13 cellular contexts compared by ENCODE assay signal in genomic region chr1:111205724-111206070, GRCh38. TPM values are rescaled to one million over a fixed set of nuclear protein-coding genes. Genes with fewer than 3 reads are reported as not detected.
DNase-seq lines count a peak whose midpoint lies in the region; ATAC-seq and TF ChIP-seq lines count a peak whose summit lies in the region.
"Had no signal": no experiment of that assay in that cellular context is flagged by ENCODE, and none has a peak within 500 bp of the region (broad histone marks: within the 10 kb centered on the region; RNA-seq: fewer than 3 reads in every experiment).

No MANE protein-coding gene starts in this region.

- H3K9ac ChIP-seq in IMR-90 (ENCODE audit: low read depth, low read length) = no peak overlapping the region

- no peak overlapping the region for H2BK20ac ChIP-seq in IMR-90 (ENCODE audit: low read depth, low read length)

- peak overlapping the region; percentile 97 for H3K27ac ChIP-seq in CD4-positive, alpha-beta T cell (ENCODE audit: low read depth, low read length)
- no peak overlapping the region for H3K27ac ChIP-seq in IMR-90 (ENCODE audit: insufficient read depth, low read length)
- no peak overlapping the region for H3K27ac ChIP-seq in effector memory CD4-positive, alpha-beta T cell (ENCODE audit: insufficient read depth, low read length, poor library complexity, severe bottlenecking)

- H3K56ac ChIP-seq in IMR-90 (ENCODE audit: extremely low read depth, insufficient read depth, low read length) = no peak overlapping the region

- H3K4me3 ChIP-seq in IMR-90 (ENCODE audit: insufficient read depth, low read depth, low read length) = no peak overlapping the region
- H3K4me3 ChIP-seq in effector memory CD4-positive, alpha-beta T cell (ENCODE audit: insufficient read depth, low read depth, low read length, poor library complexity, severe bottlenecking) = no peak overlapping the region

- no peaks in the 10 kb centered on the region for H3K36me3 ChIP-seq in IMR-90 (ENCODE audit: control insufficient read depth, insufficient read depth, low read length)
- H3K36me3 ChIP-seq in effector memory CD4-positive, alpha-beta T cell (ENCODE audit: control insufficient read depth, insufficient read depth, low read length) = no peaks in the 10 kb centered on the region

- no peak overlapping the region for H2AK9ac ChIP-seq in IMR-90 (replicated peaks; ENCODE audit: low read depth, low read length, poor library complexity)

- peaks cover 89% of the 10 kb centered on the region for H3K4me1 Mint-ChIP-seq in CD4-positive, alpha-beta T cell (ENCODE audit: low read depth)
- H3K4me1 Mint-ChIP-seq in activated B cell treated with CpG ODN at 0.5 μM for 24 hours (peaks cover 67% of the 10 kb centered on the region), memory B cell (peaks cover 42% of the 10 kb centered on the region)

- no peaks in the 10 kb centered on the region for H3K9me3 Mint-ChIP-seq in CD4-positive, alpha-beta T cell
- no peaks in the 10 kb centered on the region for H3K9me3 Mint-ChIP-seq in activated B cell treated with CpG ODN at 0.5 μM for 24 hours
- no peaks in the 10 kb centered on the region for H3K9me3 Mint-ChIP-seq in memory B cell

- H3K27me3 Mint-ChIP-seq in CD4-positive, alpha-beta T cell = no peaks in the 10 kb centered on the region
- no peaks in the 10 kb centered on the region for H3K27me3 Mint-ChIP-seq in activated B cell treated with CpG ODN at 0.5 μM for 24 hours
- no peaks in the 10 kb centered on the region for H3K27me3 Mint-ChIP-seq in memory B cell

- H3K23ac ChIP-seq in IMR-90 (ENCODE audit: low read depth, low read length) = no peak overlapping the region

- no peak overlapping the region for H4K8ac ChIP-seq in IMR-90 (ENCODE audit: low read depth in 2 of 2, low read length in 2 of 2)

- BruUV-seq in IMR-90 (replicated peaks; lab: Mats Ljungman, UMichigan) = no TSS peak

- TF ChIP-seq POLR2A in IMR-90 (IDR thresholded peaks at IDR 0.05; ENCODE audit: low read depth, low read length) = no peak

- H4K91ac ChIP-seq in IMR-90 (ENCODE audit: insufficient read depth, low read depth, low read length) = no peak overlapping the region

- no peak for ATAC-seq in CD4-positive, alpha-beta T cell (ENCODE audit: poor library complexity)
- ATAC-seq in IMR-90 (ENCODE audit: low read depth) (peak; percentile 25), activated B cell treated with CpG ODN at 0.5 μM for 24 hours (ENCODE audit: low read depth) (no peak), memory B cell (ENCODE audit: low read depth) (no peak)
- ATAC-seq: Right ventricle myocardium inferior had no signal

- no peak overlapping the region for H3K18ac ChIP-seq in IMR-90 (ENCODE audit: low read depth, low read length)

- H3K27ac Mint-ChIP-seq in CD4-positive, alpha-beta T cell = peak overlapping the region; percentile 90
- peak overlapping the region; percentile 93 for H3K27ac Mint-ChIP-seq in activated B cell treated with CpG ODN at 0.5 μM for 24 hours
- H3K27ac Mint-ChIP-seq in memory B cell = peak overlapping the region; percentile 86

- no CpG with 5 or more reads among the region's 2 CpGs for WGBS in IMR-90 (ENCODE audit: extremely low coverage in 2 of 2, insufficient read length in 1 of 2), 2 experiments

- intact Hi-C loops in CD4-positive, alpha-beta T cell (cut with DNase I, micrococcal nuclease) = loop anchor here (1.0 to 10.0 kb wide), 4 partner anchors 11 to 581 kb away; partner anchors contain the start of gene LRIF1 (in 1 of the 2)
- intact Hi-C loops in IMR-90 (cut with micrococcal nuclease) (no loop called here), activated B cell treated with CpG ODN at 0.5 μM for 24 hours (cut with micrococcal nuclease) (no loop called here)

- H3K4me2 ChIP-seq in IMR-90 (ENCODE audit: low read depth, low read length) = peak overlapping the region; percentile 36; the same call in 1 of the 2 replicates

- no peak for TF ChIP-seq CTCF in CD4-positive, alpha-beta T cell (IDR thresholded peaks at IDR 0.05)
- no peak for TF ChIP-seq CTCF in IMR-90 (conservative IDR thresholded peaks at IDR 0.05; ENCODE audit: low read depth, low read length)
- TF ChIP-seq CTCF in activated B cell treated with CpG ODN at 0.5 μM for 24 hours (IDR thresholded peaks at IDR 0.05) = no peak

- no peaks in the 10 kb centered on the region for H3K27me3 ChIP-seq in CD4-positive, alpha-beta T cell (ENCODE audit: control insufficient read depth, insufficient read depth, low read length)
- peaks cover 22% of the 10 kb centered on the region for H3K27me3 ChIP-seq in IMR-90 (ENCODE audit: control insufficient read depth, insufficient read depth, low read length)
- no peaks in the 10 kb centered on the region for H3K27me3 ChIP-seq in effector memory CD4-positive, alpha-beta T cell (replicated peaks; ENCODE audit: control insufficient read depth, insufficient read depth, low read length, poor library complexity, severe bottlenecking)

- peak overlapping the region; percentile 99 for H3K4me3 Mint-ChIP-seq in CD4-positive, alpha-beta T cell
- H3K4me3 Mint-ChIP-seq in activated B cell treated with CpG ODN at 0.5 μM for 24 hours = peak overlapping the region; percentile 89
- H3K4me3 Mint-ChIP-seq in memory B cell = peak overlapping the region; percentile 35

- no peaks in the 10 kb centered on the region for H3K9me3 ChIP-seq in CD4-positive, alpha-beta T cell (ENCODE audit: control insufficient read depth, low read length)
- H3K9me3 ChIP-seq in IMR-90 (ENCODE audit: control insufficient read depth, insufficient read depth, low read length) = no peaks in the 10 kb centered on the region
- no peaks in the 10 kb centered on the region for H3K9me3 ChIP-seq in effector memory CD4-positive, alpha-beta T cell (ENCODE audit: control insufficient read depth, low read length)

- no peak overlapping the region for H2AFZ ChIP-seq in IMR-90 (replicated peaks; ENCODE audit: low read length, poor library complexity)

- dilution Hi-C loops in IMR-90 (cut with HindIII; ENCODE audit: low sequenced_read_pairs, unreplicated experiment) = no loop called here

- H2AK5ac ChIP-seq in IMR-90 (ENCODE audit: low read depth, low read length) = no peak overlapping the region

- no peak overlapping the region for H2BK120ac ChIP-seq in IMR-90 (ENCODE audit: low read depth, low read length)

- peaks cover 16% of the 10 kb centered on the region for H3K4me1 ChIP-seq in IMR-90 (ENCODE audit: control insufficient read depth, insufficient read depth, low read length)
- peaks cover 39% of the 10 kb centered on the region for H3K4me1 ChIP-seq in effector memory CD4-positive, alpha-beta T cell (ENCODE audit: control insufficient read depth, insufficient read depth, low read length, poor library complexity, severe bottlenecking)

- H4K5ac ChIP-seq in IMR-90 (ENCODE audit: low read depth, low read length) = no peak overlapping the region

- CTCF ChIA-PET in CD4-positive, alpha-beta T cell (lab: Charles Lee) = no interaction called here
- CTCF ChIA-PET in IMR-90 (lab: Yijun Ruan, JAX) = no interaction called here
- CTCF ChIA-PET in activated B cell treated with CpG ODN at 0.5 μM for 24 hours (lab: Charles Lee) = no interaction called here

- H3K79me1 ChIP-seq in IMR-90 (ENCODE audit: low read depth in 1 of 2, low read length in 2 of 2) = no peaks in the 10 kb centered on the region

- peak overlapping the region; percentile 28 for H2BK5ac ChIP-seq in IMR-90 (ENCODE audit: low read depth, low read length, poor library complexity, severe bottlenecking)

- peaks cover 2% of the 10 kb centered on the region; the same call in 1 of the 2 replicates for H3K9me1 ChIP-seq in IMR-90 (ENCODE audit: insufficient read depth, low read length)

- no peaks in the 10 kb centered on the region for H4K20me1 ChIP-seq in IMR-90 (ENCODE audit: insufficient read depth, low read length)

- no peak overlapping the region for H3K4ac ChIP-seq in IMR-90 (ENCODE audit: low read depth, low read length)

- no peak for DNase-seq in CD4-positive, alpha-beta T cell
- peak; percentile 76 for DNase-seq in IMR-90
- DNase-seq in activated B cell treated with CpG ODN at 0.5 μM for 24 hours = no peak
- no peak for DNase-seq in memory B cell (ENCODE audit: low spot score in 2 of 2)
- DNase-seq in effector memory CD4-positive, alpha-beta T cell = no peak
- no peak for DNase-seq in A172 (ENCODE audit: low spot score)
- no peak for DNase-seq in NCI-H510A (lab: John Stamatoyannopoulos, UW)
- no peak for DNase-seq in T-helper 9 cell
- DNase-seq: amniotic stem cell; DMS53; NCI-H446; stimulated activated CD4-positive, alpha-beta T cell treated with anti-CD3 and anti-CD28 coated beads, Interleukin-4, amount 100 ng/mL, for 4 hours had no signal

- peaks cover 14% of the 10 kb centered on the region for H3K36me3 Mint-ChIP-seq in CD4-positive, alpha-beta T cell (ENCODE audit: low read depth)
- peaks cover 7% of the 10 kb centered on the region for H3K36me3 Mint-ChIP-seq in activated B cell treated with CpG ODN at 0.5 μM for 24 hours (ENCODE audit: low read depth)
- H3K36me3 Mint-ChIP-seq in memory B cell = no peaks in the 10 kb centered on the region

- no peak overlapping the region for H2BK15ac ChIP-seq in IMR-90 (ENCODE audit: low read depth, low read length)

- TF ChIP-seq RAD21 in IMR-90 (IDR thresholded peaks at IDR 0.05; ENCODE audit: low read length) = no peak

- in situ Hi-C loops in IMR-90 (cut with MboI; ENCODE audit: low sequenced_read_pairs) = no loop called here

- H3K14ac ChIP-seq in IMR-90 (replicated peaks; ENCODE audit: low read depth, low read length) = no peak overlapping the region

- POLR2A ChIA-PET in CD4-positive, alpha-beta T cell (lab: Charles Lee) = interaction anchor here (2.8 kb wide), 1 partner anchor 10 kb away, joined by 23 read pairs; no protein-coding TSS in a partner anchor
- POLR2A ChIA-PET in IMR-90 (lab: Charles Lee; ENCODE audit: unreplicated experiment) (no interaction called here), activated B cell treated with CpG ODN at 0.5 μM for 24 hours (lab: Charles Lee) (interaction anchor here (0.8 to 7.2 kb wide), 2 partner anchors 12 to 66 kb away, joined by 3 to 258 read pairs; partner anchors contain the start of genes CEPT1 and DRAM2)

TF ChIP-seq in IMR-90, 13 proteins besides CTCF, POLR2A, EP300 and RAD21 (continues in another document):
- no peak for TF ChIP-seq MXI1 (IDR thresholded peaks at IDR 0.05; ENCODE audit: borderline replicate concordance, low read depth, low read length)

RNA-seq across cellular contexts. Expression of gene DENND2D, which starts 5.3 kb away (rescaled TPM):
- 10 to 100 TPM; 60.7 to 62.0 TPM for total RNA-seq in CD4-positive, alpha-beta T cell
- total RNA-seq in IMR-90 (2012; rRNA removed) = 0.83 and 0.90 TPM in 2 replicates
- 0.72 and 0.86 TPM in 2 replicates for polyA plus RNA-seq in IMR-90 (2012; rRNA removed)
- 0.70 and 0.77 TPM in 2 replicates for polyA plus RNA-seq in IMR-90 (2012; cell fraction: cytosol; rRNA removed)
- 0.60 and 1.7 TPM in 2 replicates for polyA plus RNA-seq in IMR-90 (2012; cell fraction: nucleus; rRNA removed; ENCODE audit: low replicate concordance)
- total RNA-seq in activated B cell treated with CpG ODN at 0.5 μM for 24 hours = 48.9 and 58.6 TPM in 2 replicates
- 0.41 and 1.6 TPM in 2 replicates for total RNA-seq in A172 (2014; rRNA removed; shearing (Covaris generic))

RNA-seq across cellular contexts. Expression of gene CHI3L2, which starts 21.8 kb away (rescaled TPM):
- total RNA-seq in CD4-positive, alpha-beta T cell = 10 to 100 TPM; 13.9 to 15.7 TPM
- total RNA-seq in IMR-90 (2012; rRNA removed) = 0.18 TPM in 1 of 2 replicates, not detected in the other
- 0.19 and 0.39 TPM in 2 replicates for polyA plus RNA-seq in IMR-90 (2012; rRNA removed)
- polyA plus RNA-seq in IMR-90 (2012; cell fraction: cytosol; rRNA removed) = 0.34 and 0.39 TPM in 2 replicates
- 0.15 and 0.24 TPM in 2 replicates for polyA plus RNA-seq in IMR-90 (2012; cell fraction: nucleus; rRNA removed; ENCODE audit: low replicate concordance)
- 19.6 and 23.6 TPM in 2 replicates for total RNA-seq in activated B cell treated with CpG ODN at 0.5 μM for 24 hours
- 0.48 and 2.5 TPM in 2 replicates for total RNA-seq in A172 (2014; rRNA removed; shearing (Covaris generic))

Comparison
In these comparisons a context has a peak if more than half of its experiments do, and no peak if none do; other contexts are left out.
1. H3K4me3 Mint-ChIP-seq: peak in every context shown above with its lines; median percentile 99 in CD4-positive, alpha-beta T cell; 89 in activated B cell treated with CpG ODN at 0.5 μM for 24 hours; 35 in memory B cell.
2. RNA of gene DENND2D, which starts 5.3 kb away (total RNA-seq): 60.7 to 62.0 TPM in CD4-positive, alpha-beta T cell and 48.9 to 58.6 TPM in activated B cell treated with CpG ODN at 0.5 μM for 24 hours; 0.41 to 1.6 TPM in A172 and 0.83 to 0.90 TPM in IMR-90; every median in the first group is over 10 times any median in the second.
3. intact Hi-C loops: an anchor here in CD4-positive, alpha-beta T cell (1.0 to 10.0 kb wide); none called in IMR-90 and activated B cell treated with CpG ODN at 0.5 μM for 24 hours.
4. Peak in every context shown above with its lines, with median percentiles within 50 percentile points of each other: H3K27ac Mint-ChIP-seq.